7 cellular contexts compared by ENCODE assay signal in the genomic region with DNA sequence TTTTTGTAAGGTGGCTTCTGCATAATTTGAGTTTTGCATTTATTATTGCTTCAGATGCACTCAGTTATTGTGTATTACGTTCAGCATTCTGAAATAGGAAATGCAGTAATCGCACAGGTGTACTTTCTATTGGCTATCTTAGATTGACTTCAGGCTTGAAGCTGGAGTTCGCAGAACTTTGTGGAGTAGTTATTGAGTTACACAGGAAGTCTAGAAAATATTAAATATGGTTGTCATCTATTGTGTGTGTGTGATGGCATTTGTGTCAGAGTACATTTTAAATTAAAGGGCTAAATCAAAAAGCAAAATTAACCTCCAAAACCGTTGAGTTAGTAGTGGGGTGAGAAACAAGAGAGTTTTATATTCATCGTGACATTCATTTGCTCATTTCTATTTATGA. TPM values are rescaled to one million over a fixed set of nuclear protein-coding genes. Genes with fewer than 3 reads are reported as not detected.
DNase-seq lines count a peak whose midpoint lies in the region; ATAC-seq and FAIRE-seq lines count a peak whose summit lies in the region.

No MANE protein-coding gene starts in this region.

- peaks cover 1% of the 10 kb centered on the region for H3K9me3 ChIP-seq in endocrine pancreas (ENCODE audit: control insufficient read depth, low read length)
- H3K9me3 ChIP-seq in trophoblast cell (ENCODE audit: insufficient read depth, low read depth, low read length), result no peaks in the 10 kb centered on the region

- H3K14ac ChIP-seq in trophoblast cell (ENCODE audit: low read length), result no peak overlapping the region

- DNase-seq in GM19239 (ENCODE audit: insufficient read length, low spot score) (no peak), OCI-M1 (lab: John Stamatoyannopoulos, UW) (peak; percentile 58), trophoblast cell (no peak), Ammon's horn (ENCODE audit: low spot score) (no peak)

- H3K4me2 ChIP-seq in trophoblast cell (ENCODE audit: low read length), result no peak overlapping the region

- H3K36me3 ChIP-seq in endocrine pancreas (ENCODE audit: control insufficient read depth, insufficient read depth, low read length) (no peaks in the 10 kb centered on the region), trophoblast cell (ENCODE audit: control insufficient read depth in 1 of 2, insufficient read depth in 2 of 2, low read length in 2 of 2) (peaks cover 0 to 5% of the 10 kb centered on the region in 2 experiments)

- peak overlapping the region; percentile 94 for H3K4ac ChIP-seq in trophoblast cell (ENCODE audit: low read depth, low read length)

- no peak overlapping the region for H3K18ac ChIP-seq in trophoblast cell (ENCODE audit: low read length)

- H2AFZ ChIP-seq in trophoblast cell (ENCODE audit: insufficient read depth, low read length, poor library complexity), result no peak overlapping the region

- H3K79me1 ChIP-seq in trophoblast cell (ENCODE audit: low read length), result peaks cover 24% of the 10 kb centered on the region

- peaks cover 17% of the 10 kb centered on the region for H3K79me2 ChIP-seq in trophoblast cell (ENCODE audit: control insufficient read depth, insufficient read depth, low read length, poor library complexity)

- H3K9ac ChIP-seq in endocrine pancreas (ENCODE audit: control insufficient read depth, insufficient read depth, low read length) (no peak overlapping the region), trophoblast cell (ENCODE audit: low read length) (no peak overlapping the region)

- no peak overlapping the region for H4K8ac ChIP-seq in trophoblast cell (ENCODE audit: low read depth, low read length)

- no CpG with 5 or more reads among the region's 5 CpGs for WGBS in trophoblast cell (ENCODE audit: extremely low coverage, insufficient coverage, insufficient read length)

- no peak overlapping the region for H4K91ac ChIP-seq in trophoblast cell (ENCODE audit: low read depth, low read length)

- no peak overlapping the region for H2BK12ac ChIP-seq in trophoblast cell (ENCODE audit: low read length)

- no peak overlapping the region for H3K23ac ChIP-seq in trophoblast cell (ENCODE audit: low read length)

- H4K12ac ChIP-seq in trophoblast cell (ENCODE audit: low read depth, low read length), result no peak overlapping the region

- no peak overlapping the region for H2AK5ac ChIP-seq in trophoblast cell (ENCODE audit: low read length)

- H2BK5ac ChIP-seq in trophoblast cell (ENCODE audit: low read depth, low read length, poor library complexity), result no peak overlapping the region

- ATAC-seq in GM21528 (IDR thresholded peaks at IDR 0.05; ENCODE audit: low FRiP score, unreplicated experiment) (no peak), HG03175 (IDR thresholded peaks at IDR 0.05; ENCODE audit: unreplicated experiment) (no peak)

- peak; percentile 87 for FAIRE-seq in GM19239 (lab: Jason Lieb, UNC)

- no peak overlapping the region for H2BK120ac ChIP-seq in trophoblast cell (ENCODE audit: insufficient read depth, low read length, poor library complexity)

- H3K4me3 ChIP-seq in endocrine pancreas (ENCODE audit: control insufficient read depth, insufficient read depth, low read length) (peak overlapping the region; percentile 91), trophoblast cell (ENCODE audit: low read depth, low read length) (no peak overlapping the region)

- no peak overlapping the region for H3K27ac ChIP-seq in trophoblast cell (ENCODE audit: low read depth, low read length)

- H3K27me3 ChIP-seq in endocrine pancreas (ENCODE audit: control insufficient read depth, insufficient read depth, low read length) (no peaks in the 10 kb centered on the region), trophoblast cell (ENCODE audit: insufficient read depth, low read length) (no peaks in the 10 kb centered on the region)

- H3K4me1 ChIP-seq in endocrine pancreas (ENCODE audit: control insufficient read depth, insufficient read depth, low read length) (peaks cover 28% of the 10 kb centered on the region), trophoblast cell (ENCODE audit: control insufficient read depth in 1 of 2, insufficient read depth in 2 of 2, low read length in 2 of 2) (no peaks in the 10 kb centered on the region)

RNA-seq across cellular contexts. Expression of a gene that starts 2.7 kb away (rescaled TPM):
- 14.6 and 15.4 TPM in 2 replicates for polyA plus RNA-seq in trophoblast cell (2013)
